1 cellular context compared by ENCODE assay signal in the genomic region with DNA sequence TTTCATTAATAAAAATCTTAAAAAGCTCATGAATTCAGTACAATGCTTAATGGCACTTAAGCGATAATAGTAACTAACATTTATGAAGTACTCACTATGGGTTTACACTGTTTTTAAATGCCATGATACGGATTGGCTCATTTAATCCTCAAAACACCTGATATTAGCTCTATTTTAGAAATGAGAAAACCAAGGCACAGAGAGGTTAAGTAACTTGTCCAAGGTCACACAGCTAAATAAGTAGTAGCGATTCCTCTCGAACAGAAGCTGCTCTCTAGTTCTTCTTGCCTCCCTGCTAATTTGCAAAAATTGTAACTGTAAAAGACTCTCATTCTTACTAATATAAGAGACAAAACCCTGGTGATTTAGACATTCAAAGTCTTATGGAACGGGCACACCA.
A peak's percentile ranks its signal among the peaks of the same experiment; 100 is the strongest.
TF ChIP-seq lines count a peak whose summit lies in the region.

No MANE protein-coding gene starts in this region.

TF ChIP-seq in H1, 55 proteins besides CTCF, POLR2A, EP300 and RAD21 (continued from another document):
- TF ChIP-seq, protein P1, sequence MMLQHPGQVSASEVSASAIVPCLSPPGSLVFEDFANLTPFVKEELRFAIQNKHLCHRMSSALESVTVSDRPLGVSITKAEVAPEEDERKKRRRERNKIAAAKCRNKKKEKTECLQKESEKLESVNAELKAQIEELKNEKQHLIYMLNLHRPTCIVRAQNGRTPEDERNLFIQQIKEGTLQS (IDR thresholded peaks at IDR 0.05; ENCODE audit: insufficient read depth, low read depth, low read length), result no peak
- TF ChIP-seq KDM1A (IDR thresholded peaks at IDR 0.05; ENCODE audit: borderline replicate concordance, low read length), result peak; percentile 88
